ENCODE assay signal across 8 cellular contexts in the genomic region with DNA sequence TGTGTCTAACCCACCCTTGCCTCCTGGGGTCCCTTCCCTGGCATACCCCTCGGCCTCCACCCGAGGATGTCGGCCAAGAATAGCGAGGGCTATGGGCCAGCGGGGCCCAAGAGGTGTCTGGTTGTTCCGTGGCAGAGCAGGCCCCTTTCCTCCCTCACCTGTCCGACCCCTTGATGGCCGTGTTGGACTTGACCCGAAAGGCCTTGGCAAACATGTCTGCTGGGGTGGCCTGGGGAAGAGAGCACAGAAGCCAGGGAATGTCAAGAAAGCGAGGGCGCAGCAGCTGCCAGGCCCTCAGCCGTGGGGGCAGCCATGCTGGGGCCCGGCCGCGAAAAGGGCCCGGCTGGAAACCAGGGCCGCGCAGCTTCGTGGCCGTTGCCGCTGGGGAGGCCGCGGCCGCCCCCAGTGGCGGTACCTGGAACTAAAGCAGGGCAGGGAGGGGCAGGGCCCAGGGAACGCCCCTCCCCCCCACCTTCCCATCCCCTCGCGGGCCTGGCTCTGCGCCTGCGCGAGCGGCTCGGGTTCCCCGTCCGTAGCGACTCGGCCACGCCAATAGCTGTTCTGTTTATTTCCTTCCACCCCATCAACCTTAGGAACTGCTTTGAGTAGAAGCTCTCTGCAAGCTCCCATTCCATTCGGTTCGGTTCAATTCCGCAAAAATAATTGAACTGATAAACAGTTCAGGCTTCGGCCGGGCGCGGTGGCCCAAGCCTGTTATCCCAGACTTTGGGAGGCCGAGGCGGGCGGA. TPM values are rescaled to one million over a fixed set of nuclear protein-coding genes. Genes with fewer than 3 reads are reported as not detected.
A peak's percentile ranks its signal among the peaks of the same experiment; 100 is the strongest.
DNase-seq lines count a peak whose midpoint lies in the region; ATAC-seq and TF ChIP-seq lines count a peak whose summit lies in the region.

A gene with protein sequence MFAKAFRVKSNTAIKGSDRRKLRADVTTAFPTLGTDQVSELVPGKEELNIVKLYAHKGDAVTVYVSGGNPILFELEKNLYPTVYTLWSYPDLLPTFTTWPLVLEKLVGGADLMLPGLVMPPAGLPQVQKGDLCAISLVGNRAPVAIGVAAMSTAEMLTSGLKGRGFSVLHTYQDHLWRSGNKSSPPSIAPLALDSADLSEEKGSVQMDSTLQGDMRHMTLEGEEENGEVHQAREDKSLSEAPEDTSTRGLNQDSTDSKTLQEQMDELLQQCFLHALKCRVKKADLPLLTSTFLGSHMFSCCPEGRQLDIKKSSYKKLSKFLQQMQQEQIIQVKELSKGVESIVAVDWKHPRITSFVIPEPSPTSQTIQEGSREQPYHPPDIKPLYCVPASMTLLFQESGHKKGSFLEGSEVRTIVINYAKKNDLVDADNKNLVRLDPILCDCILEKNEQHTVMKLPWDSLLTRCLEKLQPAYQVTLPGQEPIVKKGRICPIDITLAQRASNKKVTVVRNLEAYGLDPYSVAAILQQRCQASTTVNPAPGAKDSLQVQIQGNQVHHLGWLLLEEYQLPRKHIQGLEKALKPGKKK (minus strand): TSS at position 337 of the 748 bp plus-strand sequence. CDS start 123 bp downstream, at position 214.

- no peaks in the 10 kb centered on the region for H3K36me3 ChIP-seq in Loucy (ENCODE audit: insufficient read depth, low read length)
- peaks cover 31% of the 10 kb centered on the region for H3K36me3 ChIP-seq in RWPE2 (ENCODE audit: low read depth)
- no peaks in the 10 kb centered on the region for H3K36me3 ChIP-seq in fibroblast of lung (ENCODE audit: control insufficient read depth, insufficient read depth, low read length)

- H3K9me2 ChIP-seq in Loucy (replicated peaks; ENCODE audit: low read depth, low read length): no peaks in the 10 kb centered on the region

- H2AFZ ChIP-seq in Loucy (ENCODE audit: low read length) (peak within 1 kb of the TSS; percentile 99), fibroblast of lung (ENCODE audit: low read length) (peak within 1 kb of the TSS; percentile 95)

- H3K4me3 ChIP-seq in Loucy (ENCODE audit: low read length, poor library complexity, severe bottlenecking) (peak within 1 kb of the TSS; percentile 87), RWPE2 (ENCODE audit: severe bottlenecking) (peak within 1 kb of the TSS; percentile 69), fibroblast of lung (replicated peaks in 1 of 4; ENCODE audit: control extremely low read depth in 1 of 4, insufficient read depth in 1 of 4, low read depth in 3 of 4, low read length in 4 of 4) (peak within 1 kb of the TSS; percentile 85 to 91 (median 90))

- peaks cover 14% of the 10 kb centered on the region for H3K79me2 ChIP-seq in Loucy (ENCODE audit: insufficient read depth, low read length)
- H3K79me2 ChIP-seq in fibroblast of lung (ENCODE audit: control insufficient read depth, insufficient read depth, low read length): peaks cover 9% of the 10 kb centered on the region

- peak within 1 kb of the TSS; percentile 97 for H3K4me3 Mint-ChIP-seq in activated T-helper 17 cell treated with anti-CD3 and anti-CD28 coated beads, Interleukin-2, amount 50 U/mL, for 72 hours
- H3K4me3 Mint-ChIP-seq in natural killer cell: peak within 1 kb of the TSS; percentile 93

- peaks cover 49% of the 10 kb centered on the region for H3K36me3 Mint-ChIP-seq in activated T-helper 17 cell treated with anti-CD3 and anti-CD28 coated beads, Interleukin-2, amount 50 U/mL, for 72 hours (ENCODE audit: low read depth)
- H3K36me3 Mint-ChIP-seq in natural killer cell: no peaks in the 10 kb centered on the region

- peak within 1 kb of the TSS; percentile 45 for H3K27ac ChIP-seq in RWPE2 (ENCODE audit: poor library complexity, severe bottlenecking)
- H3K27ac ChIP-seq in fibroblast of lung (ENCODE audit: insufficient read depth, low read length): peak within 1 kb of the TSS; percentile 92

- peak; percentile 92 for DNase-seq in EL
- DNase-seq in H4 (ENCODE audit: low spot score): peak; percentile 82
- peak; percentile 82 for DNase-seq in RWPE2 (ENCODE audit: low spot score)
- DNase-seq in fibroblast of lung (ENCODE audit: low read depth in 2 of 2): peak; percentile 85 to 93
- peak; percentile 95 for DNase-seq in natural killer cell
- DNase-seq in stimulated activated naive CD4-positive, alpha-beta T cell (lab: John Stamatoyannopoulos, UW): peak; percentile 89 to 94 (median 91)

- no peaks in the 10 kb centered on the region for H3K9me3 Mint-ChIP-seq in activated T-helper 17 cell treated with anti-CD3 and anti-CD28 coated beads, Interleukin-2, amount 50 U/mL, for 72 hours
- H3K9me3 Mint-ChIP-seq in natural killer cell: no peaks in the 10 kb centered on the region

- no peaks in the 10 kb centered on the region for H3F3A ChIP-seq in Loucy (ENCODE audit: low read depth)

- H3K27me3 ChIP-seq in Loucy (ENCODE audit: insufficient read depth, low read length, poor library complexity, severe bottlenecking): no peaks in the 10 kb centered on the region
- H3K27me3 ChIP-seq in RWPE2 (ENCODE audit: insufficient read depth, poor library complexity, severe bottlenecking): no peaks in the 10 kb centered on the region
- H3K27me3 ChIP-seq in fibroblast of lung (ENCODE audit: control insufficient read depth, insufficient read depth, low read length): no peaks in the 10 kb centered on the region

- no peaks in the 10 kb centered on the region for H3K27me3 Mint-ChIP-seq in activated T-helper 17 cell treated with anti-CD3 and anti-CD28 coated beads, Interleukin-2, amount 50 U/mL, for 72 hours
- H3K27me3 Mint-ChIP-seq in natural killer cell (ENCODE audit: low read depth in 2 of 2): no peaks in the 10 kb centered on the region

- intact Hi-C loops in natural killer cell (cut with micrococcal nuclease): no loop called here

- H3K4me2 ChIP-seq in Loucy (ENCODE audit: low read depth, low read length, poor library complexity, severe bottlenecking) (peak within 1 kb of the TSS; percentile 90), fibroblast of lung (ENCODE audit: extremely low read depth, insufficient read depth, low read length) (peak within 1 kb of the TSS; percentile 98)

- H3K4me1 Mint-ChIP-seq in activated T-helper 17 cell treated with anti-CD3 and anti-CD28 coated beads, Interleukin-2, amount 50 U/mL, for 72 hours: peaks cover 32% of the 10 kb centered on the region
- peaks cover 16 to 19% of the 10 kb centered on the region in 2 donors for H3K4me1 Mint-ChIP-seq in natural killer cell

- peak within 1 kb of the TSS; percentile 97 for H3K27ac Mint-ChIP-seq in activated T-helper 17 cell treated with anti-CD3 and anti-CD28 coated beads, Interleukin-2, amount 50 U/mL, for 72 hours
- H3K27ac Mint-ChIP-seq in natural killer cell: peak within 1 kb of the TSS; percentile 90 to 96

- H3K9me3 ChIP-seq in Loucy (ENCODE audit: insufficient read depth, low read depth, low read length): no peaks in the 10 kb centered on the region
- no peaks in the 10 kb centered on the region for H3K9me3 ChIP-seq in RWPE2 (ENCODE audit: severe bottlenecking)
- no peaks in the 10 kb centered on the region for H3K9me3 ChIP-seq in fibroblast of lung (ENCODE audit: control insufficient read depth, insufficient read depth, low read depth, low read length)

- TF ChIP-seq CTCF in Loucy (conservative IDR thresholded peaks at IDR 0.05; ENCODE audit: low read length) (peak; percentile 81), RWPE2 (IDR thresholded peaks at IDR 0.05; ENCODE audit: poor library complexity, severe bottlenecking) (peak; percentile 94), fibroblast of lung (conservative IDR thresholded peaks at IDR 0.05 in 1 of 2, IDR thresholded peaks at IDR 0.05 in 1 of 2; ENCODE audit: low read depth in 1 of 2, low read length in 2 of 2) (peak; percentile 66 to 88), natural killer cell (IDR thresholded peaks at IDR 0.05) (peak; percentile 93)

- H3K9ac ChIP-seq in Loucy (ENCODE audit: low read depth, low read length, poor library complexity, severe bottlenecking) (peak within 1 kb of the TSS; percentile 88), fibroblast of lung (ENCODE audit: insufficient read depth, low read length) (peak within 1 kb of the TSS; percentile 96)

- H4K20me1 ChIP-seq in Loucy (ENCODE audit: insufficient read depth, low read length, poor library complexity, severe bottlenecking) (no peaks in the 10 kb centered on the region), fibroblast of lung (ENCODE audit: control insufficient read depth, extremely low read depth, insufficient read depth, low read length) (no peaks in the 10 kb centered on the region)

- peak; percentile 97 for ATAC-seq in RWPE2 (ENCODE audit: low read depth)
- ATAC-seq in activated T-helper 17 cell treated with anti-CD3 and anti-CD28 coated beads, Interleukin-2, amount 50 U/mL, for 72 hours (replicated peaks): peak; percentile 83
- ATAC-seq in natural killer cell: peak; percentile 99 to 100 (median 99)

- H3K4me1 ChIP-seq in Loucy (ENCODE audit: insufficient read depth, low read length, poor library complexity, severe bottlenecking) (peaks cover 16% of the 10 kb centered on the region), RWPE2 (ENCODE audit: insufficient read depth, poor library complexity, severe bottlenecking) (no peaks in the 10 kb centered on the region), fibroblast of lung (ENCODE audit: control insufficient read depth, extremely low read depth, insufficient read depth, low read length) (peaks cover 2% of the 10 kb centered on the region)

RNA-seq across cellular contexts. Expression of the gene that starts here (rescaled TPM):
- 43.3 and 45.4 TPM in 2 replicates for total RNA-seq in H4 (2014; rRNA removed; shearing (Covaris generic))
- 10 to 100 TPM; 63.4 to 64.9 TPM for total RNA-seq in activated T-helper 17 cell treated with anti-CD3 and anti-CD28 coated beads, Interleukin-2, amount 50 U/mL, for 72 hours
- 50.1 and 53.0 TPM in 2 replicates for total RNA-seq in fibroblast of lung
- 59.8 and 67.3 TPM in 2 replicates for polyA plus RNA-seq in fibroblast of lung
- 42.5 and 47.0 TPM in 2 replicates for polyA plus RNA-seq in fibroblast of lung (2012)
- polyA minus RNA-seq in fibroblast of lung (ENCODE audit: low replicate concordance): 26.5 and 45.4 TPM in 2 replicates
- total RNA-seq in natural killer cell: 10 to 100 TPM; 31.8 to 34.6 (median 32.7) TPM

Comparison
In these comparisons a context has a peak if more than half of its experiments do, and no peak if none do; other contexts are left out.
1. Peak in every context shown above with its lines: DNase-seq, ATAC-seq, H3K4me3 ChIP-seq and H3K27ac ChIP-seq.